In genomic region chr1:70436617-70437236, GRCh38 we compare ENCODE assay signal across 12 cellular contexts. TPM values are rescaled to one million over a fixed set of nuclear protein-coding genes. Genes with fewer than 3 reads are reported as not detected.
DNase-seq lines count a peak whose midpoint lies in the region; ATAC-seq, FAIRE-seq and TF ChIP-seq lines count a peak whose summit lies in the region.
"Had no signal": no experiment of that assay in that cellular context is flagged by ENCODE, and none has a peak within 500 bp of the region (broad histone marks: within the 10 kb centered on the region; RNA-seq: fewer than 3 reads in every experiment).

No MANE protein-coding gene starts in this region.

- no peaks in the 10 kb centered on the region for H3K9me3 Mint-ChIP-seq in effector memory CD8-positive, alpha-beta T cell
- no peaks in the 10 kb centered on the region for H3K9me3 Mint-ChIP-seq in naive thymus-derived CD4-positive, alpha-beta T cell
- H3K9me3 Mint-ChIP-seq: activated CD4-positive, alpha-beta T cell treated with anti-CD3 and anti-CD28 coated beads, Interleukin-2, amount 10 ng/mL, durations not matched to agents 7 days and 5 days; activated naive CD8-positive, alpha-beta T cell treated with anti-CD3 and anti-CD28 coated beads, Interleukin-2, amount 10 ng/mL, durations not matched to agents 7 days and 5 days; IgD-negative memory B cell; neural progenitor cell had no signal

- intact Hi-C loops in HepG2 (cut with micrococcal nuclease; ENCODE audit: unreplicated experiment), result no loop called here
- intact Hi-C loops in naive thymus-derived CD4-positive, alpha-beta T cell (cut with micrococcal nuclease), result no loop called here

- no peak overlapping the region for H3K4me3 Mint-ChIP-seq in effector memory CD8-positive, alpha-beta T cell
- H3K4me3 Mint-ChIP-seq in naive thymus-derived CD4-positive, alpha-beta T cell, result no peak overlapping the region
- H3K4me3 Mint-ChIP-seq: activated CD4-positive, alpha-beta T cell treated with anti-CD3 and anti-CD28 coated beads, Interleukin-2, amount 10 ng/mL, durations not matched to agents 7 days and 5 days; activated naive CD8-positive, alpha-beta T cell treated with anti-CD3 and anti-CD28 coated beads, Interleukin-2, amount 10 ng/mL, durations not matched to agents 7 days and 5 days; IgD-negative memory B cell; neural progenitor cell had no signal

- WGBS in liver, result 83% methylated on average over 5 of the region's 5 CpGs
- WGBS in HepG2 (ENCODE audit: low lambda C conversion rate), result over 99% methylated on average over 5 of the region's 5 CpGs

- H3K27me3 Mint-ChIP-seq in effector memory CD8-positive, alpha-beta T cell, result no peaks in the 10 kb centered on the region
- H3K27me3 Mint-ChIP-seq in naive thymus-derived CD4-positive, alpha-beta T cell, result no peaks in the 10 kb centered on the region
- H3K27me3 Mint-ChIP-seq: activated CD4-positive, alpha-beta T cell treated with anti-CD3 and anti-CD28 coated beads, Interleukin-2, amount 10 ng/mL, durations not matched to agents 7 days and 5 days; activated naive CD8-positive, alpha-beta T cell treated with anti-CD3 and anti-CD28 coated beads, Interleukin-2, amount 10 ng/mL, durations not matched to agents 7 days and 5 days; IgD-negative memory B cell had no signal

- H3K79me2 ChIP-seq in HepG2 (ENCODE audit: insufficient read depth, low read length), result no peaks in the 10 kb centered on the region

- no peak overlapping the region for H3K9ac ChIP-seq in liver (ENCODE audit: low read depth in 1 of 2, low read length in 2 of 2)
- H3K9ac ChIP-seq in HepG2 (ENCODE audit: insufficient read depth, low read depth, low read length), result no peak overlapping the region
- H3K9ac ChIP-seq: neural progenitor cell had no signal

- H3K4me3 ChIP-seq in liver (ENCODE audit: low read depth in 1 of 3, low read length in 3 of 3), result no peak overlapping the region
- H3K4me3 ChIP-seq in HepG2 (replicated peaks in 1 of 3; ENCODE audit: insufficient read depth in 1 of 3, low read depth in 2 of 3, low read length in 3 of 3), result no peak overlapping the region
- H3K4me3 ChIP-seq in naive thymus-derived CD4-positive, alpha-beta T cell (ENCODE audit: low read length), result no peak overlapping the region
- H3K4me3 ChIP-seq: neural progenitor cell had no signal

- H3K36me3 ChIP-seq in liver (ENCODE audit: control insufficient read depth in 4 of 4, insufficient read depth in 3 of 4, low read depth in 1 of 4, low read length in 3 of 4) (peaks cover 5 to 75% (median 61%) of the 10 kb centered on the region in 4 donors), HepG2 (replicated peaks in 1 of 2; ENCODE audit: control insufficient read depth in 1 of 2, insufficient read depth in 2 of 2, low read length in 2 of 2) (peaks cover 16 to 58% of the 10 kb centered on the region in 2 experiments)
- no peaks in the 10 kb centered on the region for H3K36me3 ChIP-seq in naive thymus-derived CD4-positive, alpha-beta T cell (ENCODE audit: control insufficient read depth in 2 of 3, insufficient read depth in 3 of 3, low read length in 3 of 3)
- H3K36me3 ChIP-seq: neural progenitor cell had no signal

- H2AFZ ChIP-seq in HepG2 (ENCODE audit: low read length), result no peak overlapping the region
- H2AFZ ChIP-seq: neural progenitor cell had no signal

- POLR2A ChIA-PET in HepG2 (lab: Yijun Ruan, JAX), result interaction anchor here (0.8 kb wide), 1 partner anchor 82 kb away, joined by 3 read pairs; the partner anchor contains the start of gene ANKRD13C
- POLR2A ChIA-PET in naive thymus-derived CD4-positive, alpha-beta T cell (lab: Charles Lee), result no interaction called here

- H3K27me3 ChIP-seq in liver (ENCODE audit: control insufficient read depth in 4 of 4, insufficient read depth in 4 of 4, low read length in 3 of 4), result no peaks in the 10 kb centered on the region
- no peaks in the 10 kb centered on the region for H3K27me3 ChIP-seq in HepG2 (ENCODE audit: control insufficient read depth in 1 of 2, insufficient read depth in 2 of 2, low read length in 2 of 2)
- no peaks in the 10 kb centered on the region for H3K27me3 ChIP-seq in naive thymus-derived CD4-positive, alpha-beta T cell (ENCODE audit: control insufficient read depth in 2 of 2, insufficient read depth in 2 of 2, low read length in 2 of 2)
- H3K27me3 ChIP-seq: neural progenitor cell had no signal

- H3K4me2 ChIP-seq in HepG2 (ENCODE audit: low read depth, low read length), result no peak overlapping the region
- H3K4me2 ChIP-seq: neural progenitor cell had no signal

- ATAC-seq in HepG2 (no peak), HG02870 (IDR thresholded peaks at IDR 0.05; ENCODE audit: unreplicated experiment) (no peak)
- ATAC-seq in effector memory CD8-positive, alpha-beta T cell (replicated peaks), result no peak
- ATAC-seq in naive thymus-derived CD4-positive, alpha-beta T cell, result no peak

- TF ChIP-seq RAD21 in liver (IDR thresholded peaks at IDR 0.05) (peak; percentile 65 to 66), HepG2 (CRISPR knock-in tag; IDR thresholded peaks at IDR 0.05) (no peak)

- peak; percentile 15 for TF ChIP-seq CTCF in liver (IDR thresholded peaks at IDR 0.05; ENCODE audit: low read depth, low read length, missing input control)
- TF ChIP-seq CTCF in HepG2 (CRISPR knock-in tag; IDR thresholded peaks at IDR 0.05), result no peak

- no peak for TF ChIP-seq POLR2A in HepG2 (IDR thresholded peaks at IDR 0.05; ENCODE audit: insufficient read depth in 1 of 2, low read depth in 2 of 2, low read length in 2 of 2)

- H3K27ac ChIP-seq in liver (ENCODE audit: low read depth in 1 of 2, low read length in 2 of 2), result no peak overlapping the region
- no peak overlapping the region for H3K27ac ChIP-seq in HepG2 (ENCODE audit: extremely low read length, insufficient read depth, low read length)
- no peak overlapping the region for H3K27ac ChIP-seq in naive thymus-derived CD4-positive, alpha-beta T cell (ENCODE audit: low read depth, low read length)
- H3K27ac ChIP-seq: neural progenitor cell had no signal

- H3K4me1 Mint-ChIP-seq in effector memory CD8-positive, alpha-beta T cell (ENCODE audit: low read depth in 2 of 2), result no peaks in the 10 kb centered on the region
- H3K4me1 Mint-ChIP-seq in naive thymus-derived CD4-positive, alpha-beta T cell, result peaks cover 0 to 9% (median 0%) of the 10 kb centered on the region in 7 donors
- H3K4me1 Mint-ChIP-seq: activated CD4-positive, alpha-beta T cell treated with anti-CD3 and anti-CD28 coated beads, Interleukin-2, amount 10 ng/mL, durations not matched to agents 7 days and 5 days; activated naive CD8-positive, alpha-beta T cell treated with anti-CD3 and anti-CD28 coated beads, Interleukin-2, amount 10 ng/mL, durations not matched to agents 7 days and 5 days; IgD-negative memory B cell had no signal

- TF ChIP-seq EP300 in HepG2 (IDR thresholded peaks at IDR 0.05; ENCODE audit: low read depth in 2 of 2, low read length in 2 of 2) (no peak), HepG2 (CRISPR knock-in tag; IDR thresholded peaks at IDR 0.05; ENCODE audit: borderline replicate concordance) (no peak)

- in situ Hi-C loops in HepG2 (cut with HindIII; ENCODE audit: extremely low pct_ligation_motif_present, low pct_unique_long_range_greater_than_20kb), result no loop called here

- no peaks in the 10 kb centered on the region for H4K20me1 ChIP-seq in HepG2 (ENCODE audit: insufficient read depth, low read length)

- no peak overlapping the region for H3K27ac Mint-ChIP-seq in effector memory CD8-positive, alpha-beta T cell
- H3K27ac Mint-ChIP-seq in naive thymus-derived CD4-positive, alpha-beta T cell, result no peak overlapping the region
- H3K27ac Mint-ChIP-seq: activated CD4-positive, alpha-beta T cell treated with anti-CD3 and anti-CD28 coated beads, Interleukin-2, amount 10 ng/mL, durations not matched to agents 7 days and 5 days; activated naive CD8-positive, alpha-beta T cell treated with anti-CD3 and anti-CD28 coated beads, Interleukin-2, amount 10 ng/mL, durations not matched to agents 7 days and 5 days; IgD-negative memory B cell; neural progenitor cell had no signal

- no TSS peak for BruUV-seq in HepG2 (replicated peaks; lab: Mats Ljungman, UMichigan)

- peaks cover 4% of the 10 kb centered on the region for H3K36me3 Mint-ChIP-seq in effector memory CD8-positive, alpha-beta T cell (ENCODE audit: insufficient read depth)
- H3K36me3 Mint-ChIP-seq in naive thymus-derived CD4-positive, alpha-beta T cell, result peaks cover 8 to 57% (median 30%) of the 10 kb centered on the region in 5 donors
- H3K36me3 Mint-ChIP-seq: activated naive CD8-positive, alpha-beta T cell treated with anti-CD3 and anti-CD28 coated beads, Interleukin-2, amount 10 ng/mL, durations not matched to agents 7 days and 5 days had no signal

- FAIRE-seq in HepG2 (lab: Jason Lieb, UNC), result no peak

- H3K4me1 ChIP-seq in liver (ENCODE audit: control insufficient read depth in 4 of 4, insufficient read depth in 4 of 4, low read length in 3 of 4), result peaks cover 0 to 6% (median 5%) of the 10 kb centered on the region in 4 donors
- H3K4me1 ChIP-seq in HepG2 (ENCODE audit: insufficient read depth, low read length), result no peaks in the 10 kb centered on the region
- no peaks in the 10 kb centered on the region for H3K4me1 ChIP-seq in naive thymus-derived CD4-positive, alpha-beta T cell (ENCODE audit: control insufficient read depth in 2 of 2, insufficient read depth in 2 of 2, low read length in 2 of 2)
- H3K4me1 ChIP-seq: neural progenitor cell had no signal

- no peak for DNase-seq in HepG2 (ENCODE audit: low spot score)
- peak; percentile 42 for DNase-seq in amniotic epithelial cell (ENCODE audit: low read depth)
- peak; percentile 53 for DNase-seq in iris pigment epithelial cell (ENCODE audit: low read depth)
- DNase-seq in effector memory CD8-positive, alpha-beta T cell, result no peak
- no peak for DNase-seq in activated CD4-positive, CD25-positive, alpha-beta regulatory T cell (lab: John Stamatoyannopoulos, UW)
- DNase-seq in naive thymus-derived CD4-positive, alpha-beta T cell, result no peak
- DNase-seq: activated CD4-positive, alpha-beta T cell treated with anti-CD3 and anti-CD28 coated beads, Interleukin-2, amount 10 ng/mL, durations not matched to agents 7 days and 5 days; activated naive CD8-positive, alpha-beta T cell treated with anti-CD3 and anti-CD28 coated beads, Interleukin-2, amount 10 ng/mL, durations not matched to agents 7 days and 5 days had no signal

- CTCF ChIA-PET in HepG2 (lab: Yijun Ruan, JAX; ENCODE audit: low intra/inter-chr PET ratio, low total read pairs), result no interaction called here
- CTCF ChIA-PET in naive thymus-derived CD4-positive, alpha-beta T cell (lab: Charles Lee), result no interaction called here

- no peaks in the 10 kb centered on the region for H3K9me3 ChIP-seq in liver (ENCODE audit: control insufficient read depth in 4 of 4, low read length in 3 of 4)
- no peaks in the 10 kb centered on the region for H3K9me3 ChIP-seq in HepG2 (ENCODE audit: low read length)
- no peaks in the 10 kb centered on the region for H3K9me3 ChIP-seq in naive thymus-derived CD4-positive, alpha-beta T cell (ENCODE audit: control insufficient read depth in 2 of 3, low read length in 3 of 3)

RNA-seq across cellular contexts. Expression of gene CTH, which starts 25.7 kb away (rescaled TPM):
- total RNA-seq in liver (10 to 100 TPM in 1 of 2 donors, 1 to 10 TPM in 1; 8.9 to 40.7 TPM), HepG2 (2016; rRNA removed; fragmentation: Illumina TruSeq; extraction: Trizol) (8.7 and 12.4 TPM in 2 replicates)
- polyA plus RNA-seq in liver (10 to 100 TPM; 49.0 to 49.4 TPM), HepG2 (2011; rRNA removed) (15.7 and 19.7 TPM in 2 replicates)
- total RNA-seq in HepG2 (2016; cell fraction: cytosol; rRNA removed; fragmentation: Illumina TruSeq; extraction: Trizol; ENCODE audit: low read depth), result 1.1 and 1.7 TPM in 2 replicates
- total RNA-seq in HepG2 (2016; cell fraction: insoluble cytoplasmic fraction; rRNA removed; fragmentation: Illumina TruSeq; extraction: Trizol), result 9.9 and 12.2 TPM in 2 replicates
- total RNA-seq in HepG2 (2016; cell fraction: membrane; rRNA removed; fragmentation: Illumina TruSeq; extraction: Trizol), result 2.9 and 3.5 TPM in 2 replicates
- 8.8 and 11.7 TPM in 2 replicates for total RNA-seq in HepG2 (2016; cell fraction: nucleus; rRNA removed; fragmentation: Illumina TruSeq; extraction: Trizol)
- 18.3 and 19.4 TPM in 2 replicates for polyA plus RNA-seq in HepG2 (2011; cell fraction: cytosol; rRNA removed)
- 10.9 and 15.1 TPM in 2 replicates for polyA plus RNA-seq in HepG2 (2011; cell fraction: nucleus; rRNA removed)
- polyA plus RNA-seq in HepG2 (2012), result 18.2 and 26.6 TPM in 2 replicates
- polyA plus RNA-seq in HepG2 (2016; cell fraction: cytosol; fragmentation: Illumina TruSeq; extraction: Trizol; ENCODE audit: low read depth), result 0.96 and 1.1 TPM in 2 replicates
- 14.7 and 15.0 TPM in 2 replicates for polyA plus RNA-seq in HepG2 (2016; cell fraction: insoluble cytoplasmic fraction; fragmentation: Illumina TruSeq; extraction: Trizol; ENCODE audit: low read depth)
- 1.5 and 2.0 TPM in 2 replicates for polyA plus RNA-seq in HepG2 (2016; cell fraction: membrane; fragmentation: Illumina TruSeq; extraction: Trizol; ENCODE audit: low read depth)
- 10.0 and 12.8 TPM in 2 replicates for polyA plus RNA-seq in HepG2 (2016; cell fraction: nucleus; fragmentation: Illumina TruSeq; extraction: Trizol; ENCODE audit: insufficient read depth, low read depth)
- polyA minus RNA-seq in HepG2 (2011; rRNA and poly(A)+ RNA removed; ENCODE audit: low replicate concordance), result 33.7 and 40.4 TPM in 2 replicates
- polyA minus RNA-seq in HepG2 (2011; cell fraction: cytosol; rRNA and poly(A)+ RNA removed), result 13.9 and 16.7 TPM in 2 replicates
- 24.0 and 32.6 TPM in 2 replicates for polyA minus RNA-seq in HepG2 (2011; cell fraction: nucleus; rRNA and poly(A)+ RNA removed)
- 1 to 10 TPM; 2.6 to 7.1 (median 5.1) TPM for total RNA-seq in naive thymus-derived CD4-positive, alpha-beta T cell
- 1 to 10 TPM; 2.8 to 3.5 TPM for polyA plus RNA-seq in naive thymus-derived CD4-positive, alpha-beta T cell

Comparison
In these comparisons a context has a peak if more than half of its experiments do, and no peak if none do; other contexts are left out.
1. DNase-seq: peak in amniotic epithelial cell (single experiment) and iris pigment epithelial cell (single experiment); none in HepG2 (single experiment), effector memory CD8-positive, alpha-beta T cell (0 of 3), activated CD4-positive, CD25-positive, alpha-beta regulatory T cell (0 of 4) and naive thymus-derived CD4-positive, alpha-beta T cell (0 of 9).